In genomic region chr20:60851826-60852704, GRCh38 we compare ENCODE assay signal across 9 cellular contexts.
DNase-seq lines count a peak whose midpoint lies in the region; ATAC-seq, FAIRE-seq and TF ChIP-seq lines count a peak whose summit lies in the region.
"Had no signal": no experiment of that assay in that cellular context is flagged by ENCODE, and none has a peak within 500 bp of the region (broad histone marks: within the 10 kb centered on the region; RNA-seq: fewer than 3 reads in every experiment).

No MANE protein-coding gene starts in this region.

- H3K79me2 ChIP-seq in astrocyte (ENCODE audit: insufficient read depth, low read length): no peaks in the 10 kb centered on the region

- no peaks in the 10 kb centered on the region for H3K9me3 ChIP-seq in astrocyte (ENCODE audit: insufficient read depth, low read depth, low read length)
- peaks cover 0 to 10% (median 6%) of the 10 kb centered on the region in 4 donors for H3K9me3 ChIP-seq in liver (ENCODE audit: control insufficient read depth in 4 of 4, low read length in 3 of 4)
- H3K9me3 ChIP-seq: gastrocnemius medialis had no signal

- in situ Hi-C loops in KBM-7 (cut with MboI; ENCODE audit: low pct_unique_long_range_greater_than_20kb, low sequenced_read_pairs): no loop called here

- no peaks in the 10 kb centered on the region for H3K36me3 Mint-ChIP-seq in astrocyte (ENCODE audit: low read depth, unreplicated experiment)
- no peaks in the 10 kb centered on the region for H3K36me3 Mint-ChIP-seq in activated T-helper 17 cell treated with anti-CD3 and anti-CD28 coated beads, Interleukin-2, amount 50 U/mL, for 72 hours (ENCODE audit: low read depth)

- no peak overlapping the region for H3K4me2 ChIP-seq in astrocyte (ENCODE audit: low read length)

- H3K4me3 ChIP-seq in astrocyte (ENCODE audit: insufficient read depth, low read depth, low read length) (no peak overlapping the region), liver (ENCODE audit: low read depth in 1 of 3, low read length in 3 of 3) (no peak overlapping the region)
- H3K4me3 ChIP-seq: gastrocnemius medialis had no signal

- no peak overlapping the region for H2AFZ ChIP-seq in astrocyte (ENCODE audit: low read depth, low read length)

- H3K27ac ChIP-seq in astrocyte (ENCODE audit: low read depth, low read length) (no peak overlapping the region), liver (ENCODE audit: low read depth in 1 of 2, low read length in 2 of 2) (no peak overlapping the region)
- H3K27ac ChIP-seq: gastrocnemius medialis had no signal

- H3K27ac Mint-ChIP-seq in astrocyte (ENCODE audit: unreplicated experiment): no peak overlapping the region
- no peak overlapping the region for H3K27ac Mint-ChIP-seq in activated T-helper 17 cell treated with anti-CD3 and anti-CD28 coated beads, Interleukin-2, amount 50 U/mL, for 72 hours

- H3K36me3 ChIP-seq in astrocyte (ENCODE audit: insufficient read depth, low read length) (no peaks in the 10 kb centered on the region), liver (ENCODE audit: control insufficient read depth in 4 of 4, insufficient read depth in 3 of 4, low read depth in 1 of 4, low read length in 3 of 4) (no peaks in the 10 kb centered on the region)
- H3K36me3 ChIP-seq: gastrocnemius medialis had no signal

- H4K20me1 ChIP-seq in astrocyte (ENCODE audit: insufficient read depth, low read length): no peaks in the 10 kb centered on the region

- TF ChIP-seq CTCF in D721Med (IDR thresholded peaks at IDR 0.05; ENCODE audit: insufficient read depth, missing control alignments): peak; percentile 78
- TF ChIP-seq CTCF in astrocyte (IDR thresholded peaks at IDR 0.05; ENCODE audit: insufficient read depth, low read depth, low read length): peak; percentile 36
- TF ChIP-seq CTCF in liver (IDR thresholded peaks at IDR 0.05; ENCODE audit: low read depth, low read length, missing input control): peak; percentile 14

- peaks cover 13% of the 10 kb centered on the region for H3K9me3 Mint-ChIP-seq in astrocyte (ENCODE audit: unreplicated experiment)
- H3K9me3 Mint-ChIP-seq in activated T-helper 17 cell treated with anti-CD3 and anti-CD28 coated beads, Interleukin-2, amount 50 U/mL, for 72 hours: no peaks in the 10 kb centered on the region

- ATAC-seq in GM18858 (IDR thresholded peaks at IDR 0.05; ENCODE audit: unreplicated experiment) (no peak), GM18868 (IDR thresholded peaks at IDR 0.05; ENCODE audit: unreplicated experiment) (no peak)
- ATAC-seq in activated T-helper 17 cell treated with anti-CD3 and anti-CD28 coated beads, Interleukin-2, amount 50 U/mL, for 72 hours (replicated peaks): no peak
- ATAC-seq: gastrocnemius medialis had no signal

- H3K4me3 Mint-ChIP-seq in astrocyte (ENCODE audit: unreplicated experiment): no peak overlapping the region
- no peak overlapping the region for H3K4me3 Mint-ChIP-seq in activated T-helper 17 cell treated with anti-CD3 and anti-CD28 coated beads, Interleukin-2, amount 50 U/mL, for 72 hours

- 34% methylated on average over 9 of the region's 9 CpGs for WGBS in liver

- H3K9ac ChIP-seq in astrocyte (ENCODE audit: low read length): no peak overlapping the region
- no peak overlapping the region for H3K9ac ChIP-seq in liver (ENCODE audit: low read depth in 1 of 2, low read length in 2 of 2)

- no peak for TF ChIP-seq RAD21 in liver (IDR thresholded peaks at IDR 0.05)

- no peak for DNase-seq in D721Med (ENCODE audit: insufficient read length, low spot score)
- DNase-seq in KBM-7: peak; percentile 7
- no peak for DNase-seq in astrocyte (ENCODE audit: low read depth)
- DNase-seq in GM19238 (ENCODE audit: insufficient read length, low spot score): no peak
- DNase-seq: gastrocnemius medialis had no signal

- H3K4me1 Mint-ChIP-seq in astrocyte (ENCODE audit: low read depth, unreplicated experiment): no peaks in the 10 kb centered on the region
- no peaks in the 10 kb centered on the region for H3K4me1 Mint-ChIP-seq in activated T-helper 17 cell treated with anti-CD3 and anti-CD28 coated beads, Interleukin-2, amount 50 U/mL, for 72 hours

- no peaks in the 10 kb centered on the region for H3K4me1 ChIP-seq in astrocyte (ENCODE audit: insufficient read depth, low read length)
- H3K4me1 ChIP-seq in liver (ENCODE audit: control insufficient read depth in 4 of 4, insufficient read depth in 4 of 4, low read length in 3 of 4): no peaks in the 10 kb centered on the region
- H3K4me1 ChIP-seq: gastrocnemius medialis had no signal

- H3K27me3 ChIP-seq in astrocyte (ENCODE audit: insufficient read depth, low read length) (no peaks in the 10 kb centered on the region), liver (ENCODE audit: control insufficient read depth in 4 of 4, insufficient read depth in 4 of 4, low read length in 3 of 4) (peaks cover 0 to 13% (median 0%) of the 10 kb centered on the region in 4 donors)
- H3K27me3 ChIP-seq: gastrocnemius medialis had no signal

- peaks cover 23% of the 10 kb centered on the region for H3K27me3 Mint-ChIP-seq in astrocyte (ENCODE audit: low read depth, unreplicated experiment)
- H3K27me3 Mint-ChIP-seq in activated T-helper 17 cell treated with anti-CD3 and anti-CD28 coated beads, Interleukin-2, amount 50 U/mL, for 72 hours: peaks cover 4% of the 10 kb centered on the region

- no peak for FAIRE-seq in D721Med (lab: Jason Lieb, UNC)
- FAIRE-seq in astrocyte (lab: Jason Lieb, UNC): no peak

TF ChIP-seq in liver, 16 proteins besides CTCF, POLR2A, EP300 and RAD21:
- TF ChIP-seq RXRA (IDR thresholded peaks at IDR 0.05) (no peak), HNF4G (IDR thresholded peaks at IDR 0.05) (no peak), FOXA1 (IDR thresholded peaks at IDR 0.05) (no peak), SP1 (IDR thresholded peaks at IDR 0.05) (no peak), GABPA (IDR thresholded peaks at IDR 0.05 in 1 of 2, conservative IDR thresholded peaks at IDR 0.05 in 1 of 2) (no peak), REST (IDR thresholded peaks at IDR 0.05) (no peak), TAF1 (conservative IDR thresholded peaks at IDR 0.05) (no peak), MAX (IDR thresholded peaks at IDR 0.05) (no peak), HNF4A (conservative IDR thresholded peaks at IDR 0.05) (no peak), JUND (IDR thresholded peaks at IDR 0.05) (no peak), NR2F2 (IDR thresholded peaks at IDR 0.05) (no peak), FOXA2 (IDR thresholded peaks at IDR 0.05) (no peak), ZBTB33 (IDR thresholded peaks at IDR 0.05) (no peak), YY1 (IDR thresholded peaks at IDR 0.05) (no peak), EGR1 (IDR thresholded peaks at IDR 0.05; ENCODE audit: low read depth in 2 of 2) (no peak)
- TF ChIP-seq, protein P1, sequence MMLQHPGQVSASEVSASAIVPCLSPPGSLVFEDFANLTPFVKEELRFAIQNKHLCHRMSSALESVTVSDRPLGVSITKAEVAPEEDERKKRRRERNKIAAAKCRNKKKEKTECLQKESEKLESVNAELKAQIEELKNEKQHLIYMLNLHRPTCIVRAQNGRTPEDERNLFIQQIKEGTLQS (IDR thresholded peaks at IDR 0.05): no peak

Comparison
In these comparisons a context has a peak if more than half of its experiments do, and no peak if none do; other contexts are left out.
1. CTCF ChIP-seq: peak in every context shown above with its lines; median percentile 78 in D721Med; 36 in astrocyte; 14 in liver.